In genomic region chr9:114348906-114349482, GRCh38 we compare ENCODE assay signal across 8 cellular contexts. TPM values are rescaled to one million over a fixed set of nuclear protein-coding genes. Genes with fewer than 3 reads are reported as not detected.
DNase-seq lines count a peak whose midpoint lies in the region; ATAC-seq and TF ChIP-seq lines count a peak whose summit lies in the region.

No MANE protein-coding gene starts in this region.

- H3K36me3 ChIP-seq in mucosa of descending colon (ENCODE audit: low read depth): peaks cover 4% of the 10 kb centered on the region

- peak overlapping the region; percentile 90 for H3K27ac Mint-ChIP-seq in stimulated activated effector memory CD8-positive, alpha-beta T cell treated with anti-CD3 and anti-CD28 coated beads, Interleukin-12 subunit alpha, Interleukin-12 subunit beta, amount 100 ng/mL, for 72 hours

- DNase-seq in MV-4-11 (lab: John Stamatoyannopoulos, UW) (peak; percentile 99), dorsolateral prefrontal cortex (peak in 7 of 10 donors; percentile 39 to 81 (median 68)), mucosa of descending colon (peak; percentile 45 to 83 (median 55)), COR-L47 (lab: John Stamatoyannopoulos, UW) (no peak)
- DNase-seq in activated CD4-positive, alpha-beta T cell treated with anti-CD3 and anti-CD28 coated beads for 4 hours: peak; percentile 68 to 78
- peak; percentile 74 to 92 for DNase-seq in stimulated activated effector memory CD8-positive, alpha-beta T cell treated with anti-CD3 and anti-CD28 coated beads, Interleukin-12 subunit alpha, Interleukin-12 subunit beta, amount 100 ng/mL, for 72 hours (ENCODE audit: low spot score in 2 of 2)

- peak overlapping the region; percentile 46 for H3K4me3 Mint-ChIP-seq in stimulated activated effector memory CD8-positive, alpha-beta T cell treated with anti-CD3 and anti-CD28 coated beads, Interleukin-12 subunit alpha, Interleukin-12 subunit beta, amount 100 ng/mL, for 72 hours

- peaks cover 100% of the 10 kb centered on the region for H3K36me3 Mint-ChIP-seq in stimulated activated effector memory CD8-positive, alpha-beta T cell treated with anti-CD3 and anti-CD28 coated beads, Interleukin-12 subunit alpha, Interleukin-12 subunit beta, amount 100 ng/mL, for 72 hours

- TF ChIP-seq CTCF in dorsolateral prefrontal cortex (IDR thresholded peaks at IDR 0.05 in 54 of 56, conservative IDR thresholded peaks at IDR 0.05 in 2 of 56; ENCODE audit: low read depth in 1 of 56, partially characterized antibody in 56 of 56) (no peak), mucosa of descending colon (IDR thresholded peaks at IDR 0.05) (no peak)

- H3K9me3 Mint-ChIP-seq in stimulated activated effector memory CD8-positive, alpha-beta T cell treated with anti-CD3 and anti-CD28 coated beads, Interleukin-12 subunit alpha, Interleukin-12 subunit beta, amount 100 ng/mL, for 72 hours: no peaks in the 10 kb centered on the region

- H3K4me1 Mint-ChIP-seq in stimulated activated effector memory CD8-positive, alpha-beta T cell treated with anti-CD3 and anti-CD28 coated beads, Interleukin-12 subunit alpha, Interleukin-12 subunit beta, amount 100 ng/mL, for 72 hours: peaks cover 47% of the 10 kb centered on the region

- ATAC-seq in GM18499 (IDR thresholded peaks at IDR 0.05; ENCODE audit: insufficient read depth, unreplicated experiment) (peak; percentile 83), HG02571 (IDR thresholded peaks at IDR 0.05; ENCODE audit: unreplicated experiment) (peak; percentile 91), mucosa of descending colon (peak; percentile 77)
- ATAC-seq in stimulated activated effector memory CD8-positive, alpha-beta T cell treated with anti-CD3 and anti-CD28 coated beads, Interleukin-12 subunit alpha, Interleukin-12 subunit beta, amount 100 ng/mL, for 72 hours: peak; percentile 96

- intact Hi-C loops in dorsolateral prefrontal cortex (cut with DNase I): loop anchor here in 1 of 2 donors (10.0 kb wide), 1 partner anchor 56 kb away; no protein-coding TSS in a partner anchor
- intact Hi-C loops in mucosa of descending colon (cut with DNase I, micrococcal nuclease): no loop called here

- H3K27ac ChIP-seq in dorsolateral prefrontal cortex: peak overlapping the region in 48 of 59 donors; percentile 24 to 92 (median 78)

- peaks cover 7% of the 10 kb centered on the region for H3K4me1 ChIP-seq in mucosa of descending colon (ENCODE audit: low read depth)

- H3K9me3 ChIP-seq in mucosa of descending colon: no peaks in the 10 kb centered on the region

- H3K27me3 ChIP-seq in dorsolateral prefrontal cortex: no peaks in the 10 kb centered on the region

- H3K4me3 ChIP-seq in dorsolateral prefrontal cortex: no peak overlapping the region
- H3K4me3 ChIP-seq in mucosa of descending colon: no peak overlapping the region

RNA-seq across cellular contexts. Expression of gene ORM2, which starts 19.3 kb away (rescaled TPM):
- total RNA-seq in dorsolateral prefrontal cortex (under 1 TPM in 1 of 120 experiments, not detected in 119; 0.72 TPM), mucosa of descending colon (1 to 10 TPM in 1 of 3 donors, not detected in 2; 1.0 TPM)

RNA-seq across cellular contexts. Expression of gene ORM1, which starts 26.1 kb away (rescaled TPM):
- under 1 TPM in 2 of 120 experiments, not detected in 118; 0.64 to 0.72 TPM for total RNA-seq in dorsolateral prefrontal cortex
- 1 to 10 TPM in 1 of 3 donors, not detected in 2; 2.8 TPM for total RNA-seq in mucosa of descending colon

RNA-seq across cellular contexts. Expression of gene AKNA, which starts 38.8 kb away (rescaled TPM):
- 10 to 100 TPM; 11.0 to 34.9 (median 19.3) TPM for total RNA-seq in dorsolateral prefrontal cortex
- total RNA-seq in mucosa of descending colon: 10 to 100 TPM; 29.3 to 45.1 (median 44.9) TPM
